In genomic region chr18:22912149-22912548, GRCh38 we compare ENCODE assay signal across 21 cellular contexts.
"Had no signal": no experiment of that assay in that cellular context is flagged by ENCODE, and none has a peak within 500 bp of the region (broad histone marks: within the 10 kb centered on the region; RNA-seq: fewer than 3 reads in every experiment).

No MANE protein-coding gene starts in this region.

- DNase-seq: activated CD4-positive, alpha-beta T cell treated with anti-CD3 and anti-CD28 coated beads, Interleukin-2, amount 50 U/mL, for 1 hour; activated CD4-positive, CD25-positive, alpha-beta regulatory T cell treated with anti-CD3 and anti-CD28 coated beads, Interleukin-2, amount 50 U/mL, for 72 hours; activated CD8-positive, alpha-beta T cell treated with anti-CD3 and anti-CD28 coated beads, Interleukin-2, amount 10 ng/mL, durations not matched to agents 7 days and 5 days; activated gamma-delta T cell treated with Interleukin-2 at 50 U/mL for 16 hours; anterior cingulate cortex; brain microvascular endothelial cell; central memory CD4-positive, alpha-beta T cell; effector memory CD8-positive, alpha-beta T cell; gastrocnemius medialis; hippocampal formation; left ventricle myocardium superior; naive thymus-derived CD4-positive, alpha-beta T cell; stimulated activated CD4-positive, alpha-beta T cell treated with anti-CD3 and anti-CD28 coated beads, Interleukin-12 subunit alpha, Interleukin-12 subunit beta, amount 100 ng/mL, for 4 hours; stimulated activated CD4-positive, alpha-beta T cell treated with anti-CD3 and anti-CD28 coated beads, Interleukin-4, amount 100 ng/mL, for 4 hours; stimulated activated naive CD8-positive, alpha-beta T cell treated with anti-CD3 and anti-CD28 coated beads, Interleukin-15, Interleukin-2, amounts not matched to agents 100 U/mL and 50 U/mL, for 24 hours had no signal

- H3K4me3 Mint-ChIP-seq: activated CD8-positive, alpha-beta T cell treated with anti-CD3 and anti-CD28 coated beads, Interleukin-2, amount 10 ng/mL, durations not matched to agents 7 days and 5 days; activated naive CD4-positive, alpha-beta T cell treated with anti-CD3 and anti-CD28 coated beads, Interleukin-2, amount 50 U/mL, for 24 hours; activated T-helper 1 cell treated with anti-CD3 and anti-CD28 coated beads, Interleukin-12 subunit alpha, Interleukin-12 subunit beta, Interleukin-2, Interleukin-4 antibody, amounts not matched to agents 30 ng/mL and 10 ng/mL and 1 ng/mL, durations not matched to agents 14 hours and 24 hours and 36 hours; effector memory CD8-positive, alpha-beta T cell; naive thymus-derived CD4-positive, alpha-beta T cell; neural progenitor cell had no signal

- H3K36me3 ChIP-seq: brain microvascular endothelial cell, esophagus muscularis mucosa, gastrocnemius medialis, neural progenitor cell had no signal

- H3K27ac Mint-ChIP-seq: activated CD8-positive, alpha-beta T cell treated with anti-CD3 and anti-CD28 coated beads, Interleukin-2, amount 10 ng/mL, durations not matched to agents 7 days and 5 days; activated naive CD4-positive, alpha-beta T cell treated with anti-CD3 and anti-CD28 coated beads, Interleukin-2, amount 50 U/mL, for 24 hours; activated T-helper 1 cell treated with anti-CD3 and anti-CD28 coated beads, Interleukin-12 subunit alpha, Interleukin-12 subunit beta, Interleukin-2, Interleukin-4 antibody, amounts not matched to agents 30 ng/mL and 10 ng/mL and 1 ng/mL, durations not matched to agents 14 hours and 24 hours and 36 hours; naive thymus-derived CD4-positive, alpha-beta T cell; neural progenitor cell had no signal

- H3K9me3 Mint-ChIP-seq: activated naive CD4-positive, alpha-beta T cell treated with anti-CD3 and anti-CD28 coated beads, Interleukin-2, amount 50 U/mL, for 24 hours; activated T-helper 1 cell treated with anti-CD3 and anti-CD28 coated beads, Interleukin-12 subunit alpha, Interleukin-12 subunit beta, Interleukin-2, Interleukin-4 antibody, amounts not matched to agents 30 ng/mL and 10 ng/mL and 1 ng/mL, durations not matched to agents 14 hours and 24 hours and 36 hours; effector memory CD8-positive, alpha-beta T cell; naive thymus-derived CD4-positive, alpha-beta T cell; neural progenitor cell had no signal

- H3K27ac ChIP-seq: brain microvascular endothelial cell, esophagus muscularis mucosa, gastrocnemius medialis, neural progenitor cell had no signal

- H3K27me3 ChIP-seq: brain microvascular endothelial cell, esophagus muscularis mucosa, gastrocnemius medialis, neural progenitor cell had no signal

- H3K9ac ChIP-seq: neural progenitor cell had no signal

- H3K4me3 ChIP-seq: esophagus muscularis mucosa, gastrocnemius medialis, neural progenitor cell had no signal

- H3K27me3 Mint-ChIP-seq: activated naive CD4-positive, alpha-beta T cell treated with anti-CD3 and anti-CD28 coated beads, Interleukin-2, amount 50 U/mL, for 24 hours had no signal

- ATAC-seq: activated CD8-positive, alpha-beta T cell treated with anti-CD3 and anti-CD28 coated beads, Interleukin-2, amount 10 ng/mL, durations not matched to agents 7 days and 5 days; effector memory CD8-positive, alpha-beta T cell; gastrocnemius medialis; left ventricle myocardium superior; naive thymus-derived CD4-positive, alpha-beta T cell; stimulated activated naive CD8-positive, alpha-beta T cell treated with anti-CD3 and anti-CD28 coated beads, Interleukin-15, Interleukin-2, amounts not matched to agents 100 U/mL and 50 U/mL, for 24 hours had no signal

- H3K36me3 Mint-ChIP-seq: activated naive CD4-positive, alpha-beta T cell treated with anti-CD3 and anti-CD28 coated beads, Interleukin-2, amount 50 U/mL, for 24 hours had no signal

- FAIRE-seq: colon, endothelial cell of umbilical vein had no signal

- H2AFZ ChIP-seq: neural progenitor cell had no signal

- H3K4me1 ChIP-seq: esophagus muscularis mucosa, gastrocnemius medialis had no signal

- H3K9me3 ChIP-seq: esophagus muscularis mucosa, gastrocnemius medialis had no signal

- H3K4me2 ChIP-seq: neural progenitor cell had no signal

- H3K4me1 Mint-ChIP-seq: activated naive CD4-positive, alpha-beta T cell treated with anti-CD3 and anti-CD28 coated beads, Interleukin-2, amount 50 U/mL, for 24 hours; naive thymus-derived CD4-positive, alpha-beta T cell had no signal
